In the genomic region with DNA sequence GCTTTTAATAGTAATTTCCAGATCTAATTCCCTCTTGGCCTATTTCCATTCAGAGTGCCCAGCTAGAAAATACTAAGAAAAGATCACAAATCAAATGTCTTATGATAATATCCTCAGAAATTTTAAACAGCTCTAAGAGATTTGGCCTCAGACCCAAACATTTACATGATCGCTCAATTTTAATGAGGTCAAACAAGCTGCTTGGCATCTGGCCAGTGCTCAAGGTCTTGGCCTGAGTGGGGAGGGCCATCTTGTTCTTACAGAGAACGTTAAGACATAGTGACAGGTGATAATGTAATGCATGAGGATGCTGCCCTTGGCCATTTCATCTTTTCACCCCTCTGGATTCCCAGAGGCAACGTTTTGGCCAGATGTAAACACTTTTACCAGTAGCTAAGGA, we compare ENCODE assay signal across 15 cellular contexts.
DNase-seq lines count a peak whose midpoint lies in the region; ATAC-seq and TF ChIP-seq lines count a peak whose summit lies in the region.
"Had no signal": no experiment of that assay in that cellular context is flagged by ENCODE, and none has a peak within 500 bp of the region (broad histone marks: within the 10 kb centered on the region; RNA-seq: fewer than 3 reads in every experiment).

No MANE protein-coding gene starts in this region.

- dilution Hi-C loops in IMR-90 (cut with HindIII; ENCODE audit: low sequenced_read_pairs, unreplicated experiment), result no loop called here

- BruUV-seq in IMR-90 (replicated peaks; lab: Mats Ljungman, UMichigan), result no TSS peak

- in situ Hi-C loops in IMR-90 (cut with MboI; ENCODE audit: low sequenced_read_pairs), result no loop called here

- no peak overlapping the region for H3K18ac ChIP-seq in IMR-90 (ENCODE audit: low read depth, low read length)

- H4K91ac ChIP-seq in IMR-90 (ENCODE audit: insufficient read depth, low read depth, low read length), result no peak overlapping the region

- H3K9ac ChIP-seq in IMR-90 (ENCODE audit: low read depth, low read length), result no peak overlapping the region

- H3K4ac ChIP-seq in IMR-90 (ENCODE audit: low read depth, low read length), result no peak overlapping the region

- H2BK120ac ChIP-seq in IMR-90 (ENCODE audit: low read depth, low read length), result no peak overlapping the region

- H4K5ac ChIP-seq in IMR-90 (ENCODE audit: low read depth, low read length), result no peak overlapping the region

- DNase-seq in EH (ENCODE audit: low read depth) (peak; percentile 40), IMR-90 (no peak), fibroblast of the aortic adventitia (ENCODE audit: low read depth) (peak; percentile 10), omental fat pad (ENCODE audit: low spot score) (no peak), SIG-M5 (lab: John Stamatoyannopoulos, UW) (no peak), SKM-1 (lab: John Stamatoyannopoulos, UW; ENCODE audit: unreplicated experiment) (no peak), esophagus muscularis mucosa (ENCODE audit: extremely low spot score) (no peak)
- DNase-seq: activated CD8-positive, alpha-beta T cell treated with anti-CD3 and anti-CD28 coated beads, Interleukin-2, amount 10 ng/mL, durations not matched to agents 7 days and 5 days; AML-193; cortex of kidney; left lung; naive thymus-derived CD4-positive, alpha-beta T cell; NCI-H2227 treated with DMSO at 0.1 percent for 48 hours; stimulated activated naive CD4-positive, alpha-beta T cell treated with Interleukin-2 at 50 U/mL for 16 hours had no signal

- H3K4me1 ChIP-seq in IMR-90 (ENCODE audit: control insufficient read depth, insufficient read depth, low read length) (peaks cover 7% of the 10 kb centered on the region), esophagus muscularis mucosa (peaks cover 13 to 30% (median 19%) of the 10 kb centered on the region in 4 donors)

- H2BK20ac ChIP-seq in IMR-90 (ENCODE audit: low read depth, low read length), result no peak overlapping the region

- H3K23ac ChIP-seq in IMR-90 (ENCODE audit: low read depth, low read length), result no peak overlapping the region

- H3K27ac ChIP-seq in IMR-90 (ENCODE audit: insufficient read depth, low read length) (no peak overlapping the region), esophagus muscularis mucosa (replicated peaks in 1 of 4) (no peak overlapping the region)
- H3K27ac ChIP-seq: left lung had no signal

- no peaks in the 10 kb centered on the region for H4K20me1 ChIP-seq in IMR-90 (ENCODE audit: insufficient read depth, low read length)

- no peak overlapping the region for H3K4me2 ChIP-seq in IMR-90 (ENCODE audit: low read depth, low read length)

- WGBS in IMR-90 (ENCODE audit: extremely low coverage in 2 of 2, insufficient read length in 1 of 2), 2 experiments, result no CpG with 5 or more reads among the region's 3 CpGs
- 14% methylated on average over 3 of the region's 3 CpGs for WGBS in esophagus muscularis mucosa

- TF ChIP-seq RAD21 in IMR-90 (IDR thresholded peaks at IDR 0.05; ENCODE audit: low read length), result no peak

- H2BK5ac ChIP-seq in IMR-90 (ENCODE audit: low read depth, low read length, poor library complexity, severe bottlenecking), result no peak overlapping the region

- H2AK9ac ChIP-seq in IMR-90 (replicated peaks; ENCODE audit: low read depth, low read length, poor library complexity), result no peak overlapping the region

- H3K79me1 ChIP-seq in IMR-90 (ENCODE audit: low read depth in 1 of 2, low read length in 2 of 2), result no peaks in the 10 kb centered on the region

- TF ChIP-seq POLR2A in IMR-90 (IDR thresholded peaks at IDR 0.05; ENCODE audit: low read depth, low read length) (no peak), esophagus muscularis mucosa (IDR thresholded peaks at IDR 0.05; ENCODE audit: low read depth) (no peak)

- peaks cover 7% of the 10 kb centered on the region for H3K9me1 ChIP-seq in IMR-90 (ENCODE audit: insufficient read depth, low read length)

- TF ChIP-seq EP300 in esophagus muscularis mucosa (IDR thresholded peaks at IDR 0.05), result no peak

- H3K9me3 ChIP-seq in IMR-90 (ENCODE audit: control insufficient read depth, insufficient read depth, low read length) (no peaks in the 10 kb centered on the region), esophagus muscularis mucosa (no peaks in the 10 kb centered on the region)
- H3K9me3 ChIP-seq: left lung had no signal

- H3K27me3 ChIP-seq in IMR-90 (ENCODE audit: control insufficient read depth, insufficient read depth, low read length), result no peaks in the 10 kb centered on the region
- H3K27me3 ChIP-seq in esophagus muscularis mucosa, result no peaks in the 10 kb centered on the region
- H3K27me3 ChIP-seq: left lung had no signal

- H3K56ac ChIP-seq in IMR-90 (ENCODE audit: extremely low read depth, insufficient read depth, low read length), result no peak overlapping the region

- H3K36me3 ChIP-seq in IMR-90 (ENCODE audit: control insufficient read depth, insufficient read depth, low read length), result no peaks in the 10 kb centered on the region
- H3K36me3 ChIP-seq in esophagus muscularis mucosa, result no peaks in the 10 kb centered on the region
- H3K36me3 ChIP-seq: left lung had no signal

- POLR2A ChIA-PET in IMR-90 (lab: Charles Lee; ENCODE audit: unreplicated experiment), result no interaction called here

- no peak overlapping the region for H4K8ac ChIP-seq in IMR-90 (ENCODE audit: low read depth in 2 of 2, low read length in 2 of 2)

- TF ChIP-seq CTCF in IMR-90 (conservative IDR thresholded peaks at IDR 0.05; ENCODE audit: low read depth, low read length) (no peak), fibroblast of the aortic adventitia (IDR thresholded peaks at IDR 0.05; ENCODE audit: insufficient read depth, low read length) (no peak), omental fat pad (IDR thresholded peaks at IDR 0.05) (no peak), esophagus muscularis mucosa (IDR thresholded peaks at IDR 0.05) (no peak)

- ATAC-seq in IMR-90 (ENCODE audit: low read depth) (no peak), omental fat pad (ENCODE audit: low FRiP score) (peak; percentile 25), GM19397 (IDR thresholded peaks at IDR 0.05; ENCODE audit: unreplicated experiment) (no peak)
- ATAC-seq: activated CD8-positive, alpha-beta T cell treated with anti-CD3 and anti-CD28 coated beads, Interleukin-2, amount 10 ng/mL, durations not matched to agents 7 days and 5 days; left lung; naive thymus-derived CD4-positive, alpha-beta T cell had no signal

- H3K4me3 ChIP-seq in IMR-90 (ENCODE audit: insufficient read depth, low read depth, low read length) (no peak overlapping the region), fibroblast of the aortic adventitia (ENCODE audit: low read depth, low read length) (no peak overlapping the region), esophagus muscularis mucosa (no peak overlapping the region)
- H3K4me3 ChIP-seq: left lung had no signal

- CTCF ChIA-PET in IMR-90 (lab: Yijun Ruan, JAX), result no interaction called here

- no peak overlapping the region for H3K14ac ChIP-seq in IMR-90 (replicated peaks; ENCODE audit: low read depth, low read length)

- H2AFZ ChIP-seq in IMR-90 (replicated peaks; ENCODE audit: low read length, poor library complexity), result peak overlapping the region; percentile 56

- H2BK15ac ChIP-seq in IMR-90 (ENCODE audit: low read depth, low read length), result no peak overlapping the region

- no peak overlapping the region for H2AK5ac ChIP-seq in IMR-90 (ENCODE audit: low read depth, low read length)

- intact Hi-C loops in IMR-90 (cut with micrococcal nuclease), result no loop called here
- intact Hi-C loops in esophagus muscularis mucosa (cut with DNase I), result no loop called here

TF ChIP-seq in IMR-90, 13 proteins besides CTCF, POLR2A, EP300 and RAD21:
- TF ChIP-seq CEBPB (IDR thresholded peaks at IDR 0.05; ENCODE audit: low read depth, low read length) (no peak), NFE2L2 (IDR thresholded peaks at IDR 0.05; ENCODE audit: low read depth, low read length) (no peak), FOS (IDR thresholded peaks at IDR 0.05; ENCODE audit: low read depth, low read length) (no peak), RCOR1 (IDR thresholded peaks at IDR 0.05; ENCODE audit: insufficient replicate concordance, low read length) (no peak)

Comparison
In these comparisons a context has a peak if more than half of its experiments do, and no peak if none do; other contexts are left out.
1. DNase-seq: peak in EH (single experiment) and fibroblast of the aortic adventitia (single experiment); none in IMR-90 (single experiment), omental fat pad (single experiment), SIG-M5 (single experiment), SKM-1 (single experiment) and esophagus muscularis mucosa (single experiment).